Comparison of ENCODE assay signal across 9 cellular contexts in genomic region chr22:46007848-46008261, GRCh38.
A peak's percentile ranks its signal among the peaks of the same experiment; 100 is the strongest.
DNase-seq lines count a peak whose midpoint lies in the region.
"Had no signal": no experiment of that assay in that cellular context is flagged by ENCODE, and none has a peak within 500 bp of the region (broad histone marks: within the 10 kb centered on the region; RNA-seq: fewer than 3 reads in every experiment).

No MANE protein-coding gene starts in this region.

- peak overlapping the region; percentile 50 for H3K27ac ChIP-seq in substantia nigra (ENCODE audit: low read depth, low read length, poor library complexity, severe bottlenecking)

- DNase-seq in HK-2 (ENCODE audit: unreplicated experiment) (peak; percentile 87), amniotic epithelial cell (ENCODE audit: low read depth) (peak; percentile 83), hepatic stellate cell (ENCODE audit: low spot score) (peak; percentile 98), substantia nigra (lab: John Stamatoyannopoulos, UW) (peak in 7 of 49 donors; percentile 36 to 74 (median 58)), Ammon's horn (ENCODE audit: low spot score) (no peak)
- DNase-seq in stimulated activated CD4-positive, alpha-beta T cell treated with anti-CD3 and anti-CD28 coated beads, Interleukin-1b, Interleukin-23, amount 100 ng/mL, for 48 hours = no peak
- DNase-seq in stimulated activated CD8-positive, alpha-beta memory T cell treated with anti-CD3 and anti-CD28 coated beads, Interleukin-4, amount 100 ng/mL, for 48 hours = no peak
- no peak for DNase-seq in activated CD4-positive, CD25-positive, alpha-beta regulatory T cell (lab: John Stamatoyannopoulos, UW)
- DNase-seq: stimulated activated CD4-positive, alpha-beta T cell treated with anti-CD3 and anti-CD28 coated beads, Interleukin-2, amount 100 ng/mL, for 24 hours had no signal

Comparison
In these comparisons a context has a peak if more than half of its experiments do, and no peak if none do; other contexts are left out.
1. DNase-seq: peak in HK-2 (single experiment), amniotic epithelial cell (single experiment) and hepatic stellate cell (single experiment); none in stimulated activated CD4-positive, alpha-beta T cell treated with anti-CD3 and anti-CD28 coated beads, Interleukin-1b, Interleukin-23, amount 100 ng/mL, for 48 hours (single experiment), stimulated activated CD8-positive, alpha-beta memory T cell treated with anti-CD3 and anti-CD28 coated beads, Interleukin-4, amount 100 ng/mL, for 48 hours (single experiment), activated CD4-positive, CD25-positive, alpha-beta regulatory T cell (0 of 4) and Ammon's horn (single experiment).